Comparison of ENCODE assay signal across 8 cellular contexts in the genomic region with DNA sequence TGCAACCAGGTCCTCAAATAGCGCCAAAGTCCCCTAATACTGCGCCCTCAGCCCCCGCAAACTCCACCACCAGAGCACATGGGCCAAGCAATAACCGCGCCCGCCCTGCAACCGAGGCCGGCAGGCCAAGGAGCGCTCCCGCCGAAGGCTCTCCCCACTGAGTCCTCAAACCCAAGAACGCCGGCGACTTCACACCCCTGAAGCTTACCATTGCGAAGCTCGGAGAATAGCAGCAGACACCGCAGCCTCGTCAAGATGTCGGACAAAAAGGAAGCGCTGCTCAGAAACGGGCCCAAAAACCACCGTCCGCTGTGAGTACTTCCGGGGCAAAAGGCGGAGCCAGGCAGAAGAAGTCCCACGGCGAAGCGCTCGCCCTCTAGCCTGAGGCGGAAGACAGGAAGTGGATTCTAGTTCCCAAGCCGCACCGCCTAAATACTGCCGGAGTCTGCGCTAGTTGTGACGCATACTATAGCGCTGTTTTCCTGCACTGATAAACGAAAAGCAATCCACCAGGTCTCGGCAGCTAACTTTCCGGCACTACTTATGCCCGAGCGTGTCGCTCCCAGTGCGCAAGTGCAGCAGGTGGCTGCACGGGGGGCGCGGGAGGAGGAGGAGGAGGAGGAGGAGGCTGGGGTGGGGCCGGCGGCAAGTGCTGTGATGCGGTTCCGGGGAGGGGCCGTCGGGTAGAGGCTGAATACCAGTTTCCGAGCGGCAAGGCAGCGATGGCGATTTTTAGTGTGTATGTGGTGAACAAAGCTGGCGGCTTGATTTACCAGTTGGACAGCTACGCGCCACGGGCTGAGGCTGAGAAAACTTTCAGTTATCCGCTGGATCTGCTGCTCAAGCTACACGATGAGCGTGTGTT. TPM values are rescaled to one million over a fixed set of nuclear protein-coding genes. Genes with fewer than 3 reads are reported as not detected.
DNase-seq lines count a peak whose midpoint lies in the region; ATAC-seq, FAIRE-seq and TF ChIP-seq lines count a peak whose summit lies in the region.

Gene RPS25 (minus strand): TSS at position 270 of the 865 bp plus-strand sequence. CDS start 59 bp downstream, at position 211.
A gene with protein sequence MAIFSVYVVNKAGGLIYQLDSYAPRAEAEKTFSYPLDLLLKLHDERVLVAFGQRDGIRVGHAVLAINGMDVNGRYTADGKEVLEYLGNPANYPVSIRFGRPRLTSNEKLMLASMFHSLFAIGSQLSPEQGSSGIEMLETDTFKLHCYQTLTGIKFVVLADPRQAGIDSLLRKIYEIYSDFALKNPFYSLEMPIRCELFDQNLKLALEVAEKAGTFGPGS (plus strand): TSS at position 693 of the 865 bp plus-strand sequence. CDS start 30 bp downstream, at position 723.

- no peaks in the 10 kb centered on the region for H3K9me3 ChIP-seq in pancreas
- no peaks in the 10 kb centered on the region for H3K9me3 ChIP-seq in tibial artery

- DNase-seq in GM12864 (ENCODE audit: low read depth) (peak; percentile 91), NCI-H1417 (lab: John Stamatoyannopoulos, UW) (peak; percentile 96 to 99 (median 98)), SW 1271 (lab: John Stamatoyannopoulos, UW) (peak; percentile 89 to 98), Right ventricle myocardium superior (peak; percentile 97), pancreas (peak; percentile 90 to 96 (median 94)), tibial artery (peak; percentile 95 to 98)
- peak; percentile 92 for DNase-seq in activated naive CD8-positive, alpha-beta T cell treated with anti-CD3 and anti-CD28 coated beads, Interleukin-2, amount 50 U/mL, for 16 hours (ENCODE audit: low read depth, low spot score)

- WGBS in pancreas, 2 donors = 0% methylated on average over 62 to 63 of the region's 63 CpGs

- H3K27me3 ChIP-seq in pancreas = no peaks in the 10 kb centered on the region
- H3K27me3 ChIP-seq in tibial artery = no peaks in the 10 kb centered on the region

- H3K36me3 ChIP-seq in pancreas (peaks cover 6 to 20% (median 11%) of the 10 kb centered on the region in 3 donors), tibial artery (peaks cover 43 to 59% (median 50%) of the 10 kb centered on the region in 3 donors)

- no peak for FAIRE-seq in pancreas (lab: Jason Lieb, UNC)

- peak; percentile 90 for ATAC-seq in HG02759 (IDR thresholded peaks at IDR 0.05; ENCODE audit: unreplicated experiment)
- ATAC-seq in Right ventricle myocardium superior (ENCODE audit: poor library complexity) = peak; percentile 97
- ATAC-seq in pancreas = peak; percentile 88 to 95 (median 92)

- no peak for TF ChIP-seq CTCF in GM12864 (IDR thresholded peaks at IDR 0.05; ENCODE audit: low read depth, low read length, missing control alignments)
- TF ChIP-seq CTCF in pancreas (IDR thresholded peaks at IDR 0.05) = no peak
- TF ChIP-seq CTCF in tibial artery (IDR thresholded peaks at IDR 0.05) = no peak

- H3K4me3 ChIP-seq in GM12864 (ENCODE audit: low read depth, low read length) (peak within 1 kb of the TSS; percentile 91), pancreas (peak within 1 kb of the TSS; percentile 67 to 88 (median 74)), tibial artery (peak within 1 kb of the TSS; percentile 76 to 88)

- intact Hi-C loops in Right ventricle myocardium superior (cut with DNase I) (loop anchor here (2.0 kb wide), 1 partner anchor 20 kb away; the partner anchor contains the start of gene CENATAC), pancreas (cut with DNase I) (no loop called here), tibial artery (cut with DNase I; ENCODE audit: low total_unique reads) (loop anchor here (1.0 kb wide), 1 partner anchor 37 kb away; no protein-coding TSS in a partner anchor)

- H3K4me1 ChIP-seq in pancreas = peaks cover 17 to 36% (median 29%) of the 10 kb centered on the region in 3 donors
- peaks cover 0 to 53% (median 34%) of the 10 kb centered on the region in 4 donors for H3K4me1 ChIP-seq in tibial artery

- peak within 1 kb of the TSS; percentile 84 to 93 (median 88) for H3K27ac ChIP-seq in pancreas
- H3K27ac ChIP-seq in tibial artery = peak within 1 kb of the TSS; percentile 90 to 95

RNA-seq across cellular contexts. Expression of gene RPS25, which starts in this region (rescaled TPM):
- total RNA-seq in Right ventricle myocardium superior = 827 TPM
- total RNA-seq in pancreas = 100 to 1,000 TPM; 536 to 863 (median 675) TPM
- 1,000 to 10,000 TPM; 1,298 to 1,472 TPM for polyA plus RNA-seq in pancreas

RNA-seq across cellular contexts. Expression of the second gene that starts in this region (rescaled TPM):
- total RNA-seq in Right ventricle myocardium superior (30.7 TPM), pancreas (10 to 100 TPM; 13.7 to 36.5 (median 27.2) TPM)
- polyA plus RNA-seq in pancreas = 10 to 100 TPM; 21.6 to 55.7 TPM

Comparison
In these comparisons a context has a peak if more than half of its experiments do, and no peak if none do; other contexts are left out.
1. Peak in every context shown above with its lines: DNase-seq, ATAC-seq, H3K4me3 ChIP-seq and H3K27ac ChIP-seq.
2. intact Hi-C loops: an anchor here in Right ventricle myocardium superior (2.0 kb wide) and tibial artery (1.0 kb wide); none called in pancreas.